ENCODE assay signal across 16 cellular contexts in genomic region chr7:12930534-12930933, GRCh38.
"Had no signal": no experiment of that assay in that cellular context is flagged by ENCODE, and none has a peak within 500 bp of the region (broad histone marks: within the 10 kb centered on the region; RNA-seq: fewer than 3 reads in every experiment).

No MANE protein-coding gene starts in this region.

- DNase-seq: activated CD4-positive, alpha-beta T cell treated with anti-CD3 and anti-CD28 coated beads for 4 hours; activated CD8-positive, alpha-beta T cell treated with anti-CD3 and anti-CD28 coated beads for 36 hours; activated effector memory CD4-positive, alpha-beta T cell treated with anti-CD3 and anti-CD28 coated beads, Interleukin-2, amount 50 U/mL, for 16 hours; activated T-cell treated with anti-CD3 and anti-CD28 coated beads, Interleukin-2, amount 50 U/mL, for 4 hours; amygdala; dermis blood vessel endothelial cell; effector memory CD8-positive, alpha-beta T cell; right cardiac atrium; SK-N-SH; small intestine; stimulated activated naive CD8-positive, alpha-beta T cell treated with anti-CD3 and anti-CD28 coated beads, Interleukin-15, amount 100 ng/mL, for 72 hours; T-cell; testis; upper lobe of left lung had no signal

- H3K9ac ChIP-seq: SK-N-SH had no signal

- H3K27me3 ChIP-seq: testis, upper lobe of left lung had no signal

- FAIRE-seq: small intestine had no signal

- H3K27ac ChIP-seq: epithelial cell of prostate, prostate gland, testis, upper lobe of left lung had no signal

- H3K4me3 ChIP-seq: prostate gland, upper lobe of left lung had no signal

- H3K36me3 ChIP-seq: prostate gland, upper lobe of left lung had no signal

- H3K4me1 ChIP-seq: prostate gland, upper lobe of left lung had no signal

- H3K9me3 ChIP-seq: prostate gland, SK-N-SH, testis, upper lobe of left lung had no signal
